ENCODE assay signal across 1 cellular context in the genomic region with DNA sequence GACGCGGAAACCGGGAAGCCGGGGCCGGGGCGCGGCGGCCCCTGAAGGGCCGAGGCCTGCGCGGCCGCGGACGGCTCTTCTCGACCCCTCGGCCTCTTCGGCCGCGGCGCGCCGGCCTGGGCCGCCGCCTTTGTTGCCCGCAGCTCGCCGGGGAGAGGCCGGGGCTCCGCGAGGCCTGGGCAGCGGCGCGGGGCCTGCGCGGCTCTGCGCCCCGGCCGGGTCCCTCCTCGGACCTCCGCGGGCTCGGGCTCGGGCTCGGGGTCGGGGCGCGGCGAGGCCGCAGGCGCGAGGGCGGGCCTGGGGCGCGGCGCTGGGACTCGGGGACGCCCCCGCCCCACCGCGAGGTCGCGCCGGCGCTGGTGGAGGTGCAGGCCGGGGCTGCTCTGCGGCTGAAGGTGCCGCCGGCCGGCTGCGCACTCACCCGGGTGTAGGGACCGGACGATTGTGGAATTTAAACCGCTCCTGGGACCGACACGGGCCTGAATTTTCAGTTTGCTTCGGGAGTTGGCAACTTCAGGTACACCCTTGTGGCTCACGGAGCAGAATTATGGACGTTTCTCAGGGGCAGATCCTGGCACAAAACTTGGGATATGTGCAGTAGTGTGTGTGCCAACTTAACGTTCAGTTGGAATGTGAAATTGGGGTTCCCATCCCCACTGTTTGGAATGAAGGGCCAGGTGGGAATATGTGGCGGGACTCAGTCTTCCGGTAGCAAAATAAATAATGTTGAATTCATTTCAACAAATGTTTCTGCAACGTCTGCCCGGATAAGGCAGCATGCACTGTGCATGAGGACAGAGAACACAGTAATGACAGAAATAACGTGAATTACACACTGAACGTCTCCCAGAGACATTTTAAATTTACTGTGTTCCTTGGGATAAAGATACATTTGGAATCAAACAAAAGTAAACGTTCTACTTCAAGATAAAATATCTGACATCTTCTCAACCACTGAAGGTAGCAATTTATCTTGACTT.
A peak's percentile ranks its signal among the peaks of the same experiment; 100 is the strongest.
TF ChIP-seq lines count a peak whose summit lies in the region.

No MANE protein-coding gene starts in this region.

TF ChIP-seq in SK-N-SH, 30 proteins besides CTCF, POLR2A, EP300 and RAD21 (continued from another document):
- TF ChIP-seq, protein P1, sequence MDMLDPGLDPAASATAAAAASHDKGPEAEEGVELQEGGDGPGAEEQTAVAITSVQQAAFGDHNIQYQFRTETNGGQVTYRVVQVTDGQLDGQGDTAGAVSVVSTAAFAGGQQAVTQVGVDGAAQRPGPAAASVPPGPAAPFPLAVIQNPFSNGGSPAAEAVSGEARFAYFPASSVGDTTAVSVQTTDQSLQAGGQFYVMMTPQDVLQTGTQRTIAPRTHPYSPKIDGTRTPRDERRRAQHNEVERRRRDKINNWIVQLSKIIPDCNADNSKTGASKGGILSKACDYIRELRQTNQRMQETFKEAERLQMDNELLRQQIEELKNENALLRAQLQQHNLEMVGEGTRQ (IDR thresholded peaks at IDR 0.05; ENCODE audit: borderline replicate concordance, low read depth, low read length), result no peak
- TF ChIP-seq, protein P2, sequence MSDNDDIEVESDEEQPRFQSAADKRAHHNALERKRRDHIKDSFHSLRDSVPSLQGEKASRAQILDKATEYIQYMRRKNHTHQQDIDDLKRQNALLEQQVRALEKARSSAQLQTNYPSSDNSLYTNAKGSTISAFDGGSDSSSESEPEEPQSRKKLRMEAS (IDR thresholded peaks at IDR 0.05; ENCODE audit: low read depth), result 0 out of 2 replicates have a peak, but pooled peaks have one; percentile 9
- TF ChIP-seq, protein P3, sequence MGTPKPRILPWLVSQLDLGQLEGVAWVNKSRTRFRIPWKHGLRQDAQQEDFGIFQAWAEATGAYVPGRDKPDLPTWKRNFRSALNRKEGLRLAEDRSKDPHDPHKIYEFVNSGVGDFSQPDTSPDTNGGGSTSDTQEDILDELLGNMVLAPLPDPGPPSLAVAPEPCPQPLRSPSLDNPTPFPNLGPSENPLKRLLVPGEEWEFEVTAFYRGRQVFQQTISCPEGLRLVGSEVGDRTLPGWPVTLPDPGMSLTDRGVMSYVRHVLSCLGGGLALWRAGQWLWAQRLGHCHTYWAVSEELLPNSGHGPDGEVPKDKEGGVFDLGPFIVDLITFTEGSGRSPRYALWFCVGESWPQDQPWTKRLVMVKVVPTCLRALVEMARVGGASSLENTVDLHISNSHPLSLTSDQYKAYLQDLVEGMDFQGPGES (IDR thresholded peaks at IDR 0.05; ENCODE audit: low read depth, low read length), result no peak
